Comparison of ENCODE assay signal across 1 cellular context in the genomic region with DNA sequence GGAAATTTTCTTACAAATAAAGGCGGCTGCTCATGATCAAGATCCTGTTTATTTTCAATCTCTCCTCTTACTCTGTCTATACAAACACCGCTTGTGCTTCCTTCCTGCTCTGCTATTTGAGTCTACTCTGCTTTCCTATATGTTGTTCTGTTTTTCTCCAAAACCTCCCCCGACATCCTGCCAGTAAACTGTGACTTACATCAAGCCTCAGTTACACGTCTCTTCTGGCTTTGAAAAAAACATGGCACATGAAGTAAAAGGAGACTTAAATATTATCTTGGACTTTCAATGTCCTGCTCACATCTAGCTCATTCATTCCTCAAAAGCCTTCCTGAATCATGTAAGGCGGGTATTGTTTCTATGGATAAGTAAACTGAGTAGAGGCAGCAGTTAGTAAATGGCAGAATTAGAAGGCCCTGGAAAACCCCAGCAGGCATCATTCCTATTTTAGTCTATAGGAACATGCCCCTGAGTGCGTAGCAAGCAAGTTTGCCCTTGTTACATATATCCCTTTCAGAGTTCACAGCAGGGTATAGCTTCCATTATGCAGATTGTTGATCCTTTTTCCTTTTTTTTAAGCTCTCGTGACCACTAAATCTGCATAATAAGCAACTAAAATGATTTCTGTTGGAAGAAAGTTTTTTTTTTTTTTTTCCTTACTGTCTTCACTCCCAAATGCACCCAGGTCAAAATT.
TF ChIP-seq lines count a peak whose summit lies in the region.

No MANE protein-coding gene starts in this region.

TF ChIP-seq in WTC11, 78 proteins besides CTCF, POLR2A, EP300 and RAD21 (continued from another document):
- TF ChIP-seq ERG (CRISPR knock-in tag; IDR thresholded peaks at IDR 0.05) (no peak), NFATC4 (CRISPR knock-in tag; IDR thresholded peaks at IDR 0.05) (no peak), IRF2 (CRISPR knock-in tag; IDR thresholded peaks at IDR 0.05; ENCODE audit: borderline replicate concordance, low read depth) (no peak), GABPB1 (CRISPR knock-in tag; IDR thresholded peaks at IDR 0.05) (no peak), ZBTB43 (CRISPR knock-in tag; IDR thresholded peaks at IDR 0.05) (no peak), ZNF671 (CRISPR knock-in tag; IDR thresholded peaks at IDR 0.05) (no peak), ZNF232 (CRISPR knock-in tag; IDR thresholded peaks at IDR 0.05) (no peak), ESRRA (CRISPR knock-in tag; IDR thresholded peaks at IDR 0.05; ENCODE audit: borderline replicate concordance) (no peak), CBFB (CRISPR knock-in tag; IDR thresholded peaks at IDR 0.05; ENCODE audit: low read depth) (no peak), ZMAT4 (CRISPR knock-in tag; IDR thresholded peaks at IDR 0.05) (no peak), RORB (CRISPR knock-in tag; IDR thresholded peaks at IDR 0.05) (no peak)
- TF ChIP-seq, protein P1, sequence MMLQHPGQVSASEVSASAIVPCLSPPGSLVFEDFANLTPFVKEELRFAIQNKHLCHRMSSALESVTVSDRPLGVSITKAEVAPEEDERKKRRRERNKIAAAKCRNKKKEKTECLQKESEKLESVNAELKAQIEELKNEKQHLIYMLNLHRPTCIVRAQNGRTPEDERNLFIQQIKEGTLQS (CRISPR knock-in tag; conservative IDR thresholded peaks at IDR 0.05), result no peak
- TF ChIP-seq, protein P2, sequence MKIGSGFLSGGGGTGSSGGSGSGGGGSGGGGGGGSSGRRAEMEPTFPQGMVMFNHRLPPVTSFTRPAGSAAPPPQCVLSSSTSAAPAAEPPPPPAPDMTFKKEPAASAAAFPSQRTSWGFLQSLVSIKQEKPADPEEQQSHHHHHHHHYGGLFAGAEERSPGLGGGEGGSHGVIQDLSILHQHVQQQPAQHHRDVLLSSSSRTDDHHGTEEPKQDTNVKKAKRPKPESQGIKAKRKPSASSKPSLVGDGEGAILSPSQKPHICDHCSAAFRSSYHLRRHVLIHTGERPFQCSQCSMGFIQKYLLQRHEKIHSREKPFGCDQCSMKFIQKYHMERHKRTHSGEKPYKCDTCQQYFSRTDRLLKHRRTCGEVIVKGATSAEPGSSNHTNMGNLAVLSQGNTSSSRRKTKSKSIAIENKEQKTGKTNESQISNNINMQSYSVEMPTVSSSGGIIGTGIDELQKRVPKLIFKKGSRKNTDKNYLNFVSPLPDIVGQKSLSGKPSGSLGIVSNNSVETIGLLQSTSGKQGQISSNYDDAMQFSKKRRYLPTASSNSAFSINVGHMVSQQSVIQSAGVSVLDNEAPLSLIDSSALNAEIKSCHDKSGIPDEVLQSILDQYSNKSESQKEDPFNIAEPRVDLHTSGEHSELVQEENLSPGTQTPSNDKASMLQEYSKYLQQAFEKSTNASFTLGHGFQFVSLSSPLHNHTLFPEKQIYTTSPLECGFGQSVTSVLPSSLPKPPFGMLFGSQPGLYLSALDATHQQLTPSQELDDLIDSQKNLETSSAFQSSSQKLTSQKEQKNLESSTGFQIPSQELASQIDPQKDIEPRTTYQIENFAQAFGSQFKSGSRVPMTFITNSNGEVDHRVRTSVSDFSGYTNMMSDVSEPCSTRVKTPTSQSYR (CRISPR knock-in tag; IDR thresholded peaks at IDR 0.05), result no peak
